ENCODE assay signal across 8 cellular contexts in the genomic region with DNA sequence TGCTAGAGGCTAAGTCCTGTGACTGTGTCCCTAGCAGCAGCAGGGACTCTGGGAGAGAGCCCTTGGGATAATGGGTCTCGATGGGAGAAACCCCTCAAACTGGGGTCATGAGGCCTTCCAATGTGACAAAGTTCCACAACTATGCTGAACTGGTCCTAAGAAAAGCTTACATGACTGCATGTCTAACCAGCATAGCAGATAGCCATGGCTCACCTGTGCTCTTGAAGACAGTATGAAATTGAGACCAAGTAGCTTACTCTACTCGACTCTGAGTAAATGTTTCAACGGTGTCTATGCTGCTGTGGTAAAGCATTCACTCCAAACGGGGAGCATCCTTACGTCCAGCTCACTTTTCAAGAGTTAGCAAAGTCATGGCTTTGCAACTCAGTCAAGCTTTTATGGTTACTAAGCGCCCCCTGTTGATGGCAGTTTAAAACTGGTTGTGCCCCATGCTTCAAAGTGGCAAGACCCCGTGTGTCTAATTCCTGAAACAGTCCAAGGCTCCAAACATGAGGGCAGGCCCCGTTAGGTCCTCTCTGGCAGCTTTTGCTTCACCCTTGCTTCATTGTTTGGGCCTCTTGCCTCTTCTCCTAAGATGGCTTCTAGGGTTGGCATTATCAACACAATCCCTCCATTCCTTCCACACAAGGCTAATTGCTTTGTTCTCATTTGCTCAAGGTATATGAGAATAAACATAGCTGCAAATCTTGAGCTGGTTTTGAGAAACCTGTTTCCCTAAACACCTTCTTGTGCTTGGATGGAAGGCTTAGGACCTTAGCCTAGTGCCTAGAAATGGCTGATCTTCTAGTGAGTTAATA. TPM values are rescaled to one million over a fixed set of nuclear protein-coding genes. Genes with fewer than 3 reads are reported as not detected.
DNase-seq lines count a peak whose midpoint lies in the region; ATAC-seq and TF ChIP-seq lines count a peak whose summit lies in the region.

No MANE protein-coding gene starts in this region.

- no peaks in the 10 kb centered on the region for H3K9me3 ChIP-seq in A673 (ENCODE audit: low read depth, low read length, poor library complexity, severe bottlenecking)
- no peaks in the 10 kb centered on the region for H3K9me3 ChIP-seq in NT2/D1 (ENCODE audit: insufficient read depth, low read length)
- no peaks in the 10 kb centered on the region for H3K9me3 ChIP-seq in esophagus squamous epithelium

- H3K27ac Mint-ChIP-seq in nephron = peak overlapping the region in 1 of 3 experiments; percentile 12
- H3K27ac Mint-ChIP-seq in stimulated activated naive CD8-positive, alpha-beta T cell treated with anti-CD3 and anti-CD28 coated beads, Interleukin-15, amount 100 ng/mL, for 72 hours = no peak overlapping the region

- H3K4me1 Mint-ChIP-seq in nephron = peaks cover 23% of the 10 kb centered on the region
- H3K4me1 Mint-ChIP-seq in stimulated activated naive CD8-positive, alpha-beta T cell treated with anti-CD3 and anti-CD28 coated beads, Interleukin-15, amount 100 ng/mL, for 72 hours = peaks cover 20% of the 10 kb centered on the region

- H3K27ac ChIP-seq in A673 (ENCODE audit: low read depth, low read length, poor library complexity, severe bottlenecking) = no peak overlapping the region
- H3K27ac ChIP-seq in esophagus squamous epithelium = peak overlapping the region in 3 of 4 donors; percentile 74 to 77 (median 74)

- H3K4me3 Mint-ChIP-seq in nephron = no peak overlapping the region
- H3K4me3 Mint-ChIP-seq in stimulated activated naive CD8-positive, alpha-beta T cell treated with anti-CD3 and anti-CD28 coated beads, Interleukin-15, amount 100 ng/mL, for 72 hours = no peak overlapping the region

- no peaks in the 10 kb centered on the region for H3K36me3 ChIP-seq in A673 (ENCODE audit: insufficient read depth, low read length, poor library complexity, severe bottlenecking)
- H3K36me3 ChIP-seq in NT2/D1 (ENCODE audit: insufficient read depth, insufficient read length, low read length) = no peaks in the 10 kb centered on the region
- no peaks in the 10 kb centered on the region for H3K36me3 ChIP-seq in esophagus squamous epithelium

- no peak for TF ChIP-seq POLR2A in esophagus squamous epithelium (IDR thresholded peaks at IDR 0.05)

- no peaks in the 10 kb centered on the region for H3K4me1 ChIP-seq in A673 (ENCODE audit: insufficient read depth, low read length, poor library complexity, severe bottlenecking)
- no peaks in the 10 kb centered on the region for H3K4me1 ChIP-seq in NT2/D1 (ENCODE audit: insufficient read depth, insufficient read length)
- H3K4me1 ChIP-seq in esophagus squamous epithelium = peaks cover 0 to 40% (median 4%) of the 10 kb centered on the region in 3 donors

- POLR2A ChIA-PET in A673 (lab: Charles Lee; ENCODE audit: low non-redundant PET) = interaction anchor here (0.5 kb wide), 1 partner anchor 460 kb away, joined by 3 read pairs; no protein-coding TSS in a partner anchor

- 16 to 20% methylated on average over 5 to 8 of the region's 8 CpGs for WGBS in esophagus squamous epithelium, 2 donors

- no peaks in the 10 kb centered on the region for H3K27me3 Mint-ChIP-seq in nephron (ENCODE audit: low read depth)
- H3K27me3 Mint-ChIP-seq in stimulated activated naive CD8-positive, alpha-beta T cell treated with anti-CD3 and anti-CD28 coated beads, Interleukin-15, amount 100 ng/mL, for 72 hours = peaks cover 21% of the 10 kb centered on the region

- H3K4me3 ChIP-seq in A673 (ENCODE audit: low read depth, low read length, poor library complexity, severe bottlenecking) (no peak overlapping the region), NT2/D1 (ENCODE audit: insufficient read length, low read depth) (no peak overlapping the region), esophagus squamous epithelium (no peak overlapping the region)

- no peaks in the 10 kb centered on the region for H3K27me3 ChIP-seq in A673 (replicated peaks; ENCODE audit: insufficient read depth, low read depth, low read length, poor library complexity)
- H3K27me3 ChIP-seq in NT2/D1 (ENCODE audit: insufficient read depth, insufficient read length) = peaks cover 2% of the 10 kb centered on the region
- H3K27me3 ChIP-seq in esophagus squamous epithelium = no peaks in the 10 kb centered on the region

- ATAC-seq in GM18502 (IDR thresholded peaks at IDR 0.05; ENCODE audit: poor library complexity, unreplicated experiment) = peak; percentile 80
- ATAC-seq in HG03280 (IDR thresholded peaks at IDR 0.05; ENCODE audit: unreplicated experiment) = peak; percentile 75
- ATAC-seq in stimulated activated naive CD8-positive, alpha-beta T cell treated with anti-CD3 and anti-CD28 coated beads, Interleukin-15, amount 100 ng/mL, for 72 hours = peak; percentile 67

- H3K36me3 Mint-ChIP-seq in nephron (ENCODE audit: low read depth) = no peaks in the 10 kb centered on the region

- no peaks in the 10 kb centered on the region for H3K9me3 Mint-ChIP-seq in nephron
- H3K9me3 Mint-ChIP-seq in stimulated activated naive CD8-positive, alpha-beta T cell treated with anti-CD3 and anti-CD28 coated beads, Interleukin-15, amount 100 ng/mL, for 72 hours = no peaks in the 10 kb centered on the region

- CTCF ChIA-PET in A673 (lab: Charles Lee) = interaction anchor here (0.9 to 1.4 kb wide), 4 partner anchors 10 to 161 kb away, joined by 3 to 8 read pairs (median 6); no protein-coding TSS in a partner anchor

- H3K9ac ChIP-seq in NT2/D1 (ENCODE audit: insufficient read length, low read depth) = no peak overlapping the region

- BruUV-seq in A673 (replicated peaks; lab: Mats Ljungman, UMichigan) = no TSS peak

- DNase-seq in A673 (ENCODE audit: low spot score) = peak; percentile 74
- peak; percentile 63 for DNase-seq in NT2/D1 (ENCODE audit: low read depth, low spot score)
- peak; percentile 30 for DNase-seq in activated T-cell treated with anti-CD3 and anti-CD28 coated beads for 48 hours (ENCODE audit: low read depth)
- no peak for DNase-seq in esophagus squamous epithelium (lab: John Stamatoyannopoulos, UW)
- DNase-seq in stimulated activated naive CD8-positive, alpha-beta T cell treated with anti-CD3 and anti-CD28 coated beads, Interleukin-15, amount 100 ng/mL, for 72 hours = peak; percentile 62 to 67

- TF ChIP-seq CTCF in A673 (conservative IDR thresholded peaks at IDR 0.05; ENCODE audit: low read depth, low read length) (peak; percentile 69), esophagus squamous epithelium (IDR thresholded peaks at IDR 0.05) (peak; percentile 37 to 89 (median 78)), nephron (IDR thresholded peaks at IDR 0.05; ENCODE audit: unreplicated experiment in 3 of 3) (peak; percentile 67 to 77 (median 75))

- intact Hi-C loops in A673 (cut with micrococcal nuclease; ENCODE audit: unreplicated experiment) (loop anchor here (2.0 to 5.0 kb wide), 4 partner anchors 109 to 771 kb away; no protein-coding TSS in a partner anchor), esophagus squamous epithelium (cut with DNase I) (loop anchor here (10.0 kb wide), 1 partner anchor 109 kb away; no protein-coding TSS in a partner anchor)

RNA-seq across cellular contexts. Expression of a gene that starts 46.6 kb away (rescaled TPM):
- total RNA-seq in A673 (2021) = 9.2 and 12.9 TPM in 2 replicates
- total RNA-seq in esophagus squamous epithelium = 10 to 100 TPM; 39.2 to 70.8 (median 63.5) TPM
